14 cellular contexts compared by ENCODE assay signal in genomic region chr13:97723655-97724054, GRCh38.
"Had no signal": no experiment of that assay in that cellular context is flagged by ENCODE, and none has a peak within 500 bp of the region (broad histone marks: within the 10 kb centered on the region; RNA-seq: fewer than 3 reads in every experiment).

No MANE protein-coding gene starts in this region.

- DNase-seq: activated CD4-positive, alpha-beta memory T cell treated with anti-CD3 and anti-CD28 coated beads for 36 hours; activated gamma-delta T cell; activated naive CD8-positive, alpha-beta T cell treated with anti-CD3 and anti-CD28 coated beads for 36 hours; activated T-cell treated with anti-CD3 and anti-CD28 coated beads, Interleukin-2, amount 50 U/mL, for 48 hours; central memory CD4-positive, alpha-beta T cell; midbrain; posterior cingulate gyrus; T-cell; T1000; transverse colon had no signal

- H3K27ac ChIP-seq: neutrophil, skin epidermis, transverse colon, VCaP had no signal

- H3K9me3 Mint-ChIP-seq: activated CD4-positive, alpha-beta memory T cell treated with anti-CD3 and anti-CD28 coated beads for 36 hours; activated naive CD8-positive, alpha-beta T cell treated with anti-CD3 and anti-CD28 coated beads for 36 hours; T-cell had no signal

- H3K4me3 Mint-ChIP-seq: activated CD4-positive, alpha-beta memory T cell treated with anti-CD3 and anti-CD28 coated beads for 36 hours; activated naive CD8-positive, alpha-beta T cell treated with anti-CD3 and anti-CD28 coated beads for 36 hours; dendritic cell treated with granulocyte-macrophage colony-stimulating factor and Interleukin-4, amounts not matched to agents 40 ng/mL and 50 ng/mL, for 4 days; T-cell had no signal

- H3K27me3 Mint-ChIP-seq: dendritic cell treated with granulocyte-macrophage colony-stimulating factor and Interleukin-4, amounts not matched to agents 40 ng/mL and 50 ng/mL, for 4 days had no signal

- H3K27ac Mint-ChIP-seq: activated CD4-positive, alpha-beta memory T cell treated with anti-CD3 and anti-CD28 coated beads for 36 hours; activated naive CD8-positive, alpha-beta T cell treated with anti-CD3 and anti-CD28 coated beads for 36 hours; dendritic cell treated with granulocyte-macrophage colony-stimulating factor and Interleukin-4, amounts not matched to agents 40 ng/mL and 50 ng/mL, for 4 days; T-cell had no signal

- ATAC-seq: T-cell had no signal

- H3K36me3 Mint-ChIP-seq: activated CD4-positive, alpha-beta memory T cell treated with anti-CD3 and anti-CD28 coated beads for 36 hours; activated naive CD8-positive, alpha-beta T cell treated with anti-CD3 and anti-CD28 coated beads for 36 hours; T-cell had no signal

- H3K4me1 Mint-ChIP-seq: activated naive CD8-positive, alpha-beta T cell treated with anti-CD3 and anti-CD28 coated beads for 36 hours; T-cell had no signal
